In genomic region chr13:24040835-24041234, GRCh38 we compare ENCODE assay signal across 20 cellular contexts.
DNase-seq lines count a peak whose midpoint lies in the region; ATAC-seq, FAIRE-seq and TF ChIP-seq lines count a peak whose summit lies in the region.
"Had no signal": no experiment of that assay in that cellular context is flagged by ENCODE, and none has a peak within 500 bp of the region (broad histone marks: within the 10 kb centered on the region; RNA-seq: fewer than 3 reads in every experiment).

No MANE protein-coding gene starts in this region.

- H3K9me3 Mint-ChIP-seq in neural crest cell = no peaks in the 10 kb centered on the region
- H3K9me3 Mint-ChIP-seq: CD14-positive monocyte, mesothelial cell of epicardium had no signal

- no peaks in the 10 kb centered on the region for H3K79me2 ChIP-seq in trophoblast cell (ENCODE audit: control insufficient read depth, insufficient read depth, low read length, poor library complexity)

- no peak overlapping the region for H3K9ac ChIP-seq in trophoblast cell (ENCODE audit: low read length)

- peaks cover 75% of the 10 kb centered on the region for H3K4me1 Mint-ChIP-seq in neural crest cell

- no peak for TF ChIP-seq POLR2A in GM12891 (IDR thresholded peaks at IDR 0.05; ENCODE audit: low read depth, low read length)

- no peak overlapping the region for H2BK12ac ChIP-seq in trophoblast cell (ENCODE audit: low read length)

- no peak overlapping the region for H2AK5ac ChIP-seq in trophoblast cell (ENCODE audit: low read length)

- H3K36me3 Mint-ChIP-seq in neural crest cell (ENCODE audit: low read depth) = no peaks in the 10 kb centered on the region
- H3K36me3 Mint-ChIP-seq: CD14-positive monocyte, mesothelial cell of epicardium had no signal

- H3K4me1 ChIP-seq in trophoblast cell (ENCODE audit: control insufficient read depth in 1 of 2, insufficient read depth in 2 of 2, low read length in 2 of 2) = peaks cover 0 to 7% of the 10 kb centered on the region in 2 experiments

- no peaks in the 10 kb centered on the region for H3K27me3 Mint-ChIP-seq in neural crest cell (ENCODE audit: low read depth)

- H3K23ac ChIP-seq in trophoblast cell (ENCODE audit: low read length) = no peak overlapping the region

- no peak overlapping the region for H3K14ac ChIP-seq in trophoblast cell (ENCODE audit: low read length)

- no peak overlapping the region for H3K4me3 ChIP-seq in H7 (ENCODE audit: insufficient read depth, low read depth, low read length)
- no peak overlapping the region for H3K4me3 ChIP-seq in dorsolateral prefrontal cortex
- H3K4me3 ChIP-seq in trophoblast cell (ENCODE audit: low read depth, low read length) = no peak overlapping the region
- H3K4me3 ChIP-seq: coronary artery, testis had no signal

- peak overlapping the region; percentile 55 for H3K4me3 Mint-ChIP-seq in neural crest cell
- H3K4me3 Mint-ChIP-seq: CD14-positive monocyte, mesothelial cell of epicardium, nephron progenitor cell had no signal

- no peak for ATAC-seq in GM18868 (IDR thresholded peaks at IDR 0.05; ENCODE audit: unreplicated experiment)
- ATAC-seq: activated CD4-positive, CD25-positive, alpha-beta regulatory T cell treated with anti-CD3 and anti-CD28 coated beads, Interleukin-2, amount 50 U/mL, for 24 hours; left colon had no signal

- H3K36me3 ChIP-seq in H7 (replicated peaks; ENCODE audit: control insufficient read depth, insufficient read depth, low read length) (no peaks in the 10 kb centered on the region), trophoblast cell (ENCODE audit: control insufficient read depth in 1 of 2, insufficient read depth in 2 of 2, low read length in 2 of 2) (no peaks in the 10 kb centered on the region)

- H3K79me1 ChIP-seq in trophoblast cell (ENCODE audit: low read length) = no peaks in the 10 kb centered on the region

- H2BK5ac ChIP-seq in trophoblast cell (ENCODE audit: low read depth, low read length, poor library complexity) = no peak overlapping the region

- no peak for FAIRE-seq in GM12891 (lab: Jason Lieb, UNC)
- FAIRE-seq: endometrium had no signal

- no peak overlapping the region for H3K4me2 ChIP-seq in trophoblast cell (ENCODE audit: low read length)

- H3K27me3 ChIP-seq in H7 (ENCODE audit: control insufficient read depth, insufficient read depth, low read length) = no peaks in the 10 kb centered on the region; the same call in 1 of the 2 replicates
- H3K27me3 ChIP-seq in dorsolateral prefrontal cortex = no peaks in the 10 kb centered on the region
- no peaks in the 10 kb centered on the region for H3K27me3 ChIP-seq in trophoblast cell (ENCODE audit: insufficient read depth, low read length)
- H3K27me3 ChIP-seq: testis had no signal

- no peak overlapping the region for H4K91ac ChIP-seq in trophoblast cell (ENCODE audit: low read depth, low read length)

- H3K27ac ChIP-seq in dorsolateral prefrontal cortex (peak overlapping the region; percentile 0 to 100 (median 97)), trophoblast cell (ENCODE audit: low read depth, low read length) (no peak overlapping the region)
- H3K27ac ChIP-seq: coronary artery, testis had no signal

- H2AFZ ChIP-seq in trophoblast cell (ENCODE audit: insufficient read depth, low read length, poor library complexity) = no peak overlapping the region

- no CpG with 5 or more reads among the region's 3 CpGs for WGBS in trophoblast cell (ENCODE audit: extremely low coverage, insufficient coverage, insufficient read length)

- H4K12ac ChIP-seq in trophoblast cell (ENCODE audit: low read depth, low read length) = no peak overlapping the region

- no peak overlapping the region for H2BK120ac ChIP-seq in trophoblast cell (ENCODE audit: insufficient read depth, low read length, poor library complexity)

- TF ChIP-seq CTCF in dorsolateral prefrontal cortex (IDR thresholded peaks at IDR 0.05 in 54 of 56, conservative IDR thresholded peaks at IDR 0.05 in 2 of 56; ENCODE audit: low read depth in 1 of 56, partially characterized antibody in 56 of 56) = no peak
- TF ChIP-seq CTCF in neural crest cell (conservative IDR thresholded peaks at IDR 0.05) = no peak

- no peak overlapping the region for H3K4ac ChIP-seq in trophoblast cell (ENCODE audit: low read depth, low read length)

- H3K9me3 ChIP-seq in trophoblast cell (ENCODE audit: insufficient read depth, low read depth, low read length) = no peaks in the 10 kb centered on the region
- H3K9me3 ChIP-seq: testis had no signal

- intact Hi-C loops in dorsolateral prefrontal cortex (cut with DNase I) = no loop called here

- H3K18ac ChIP-seq in trophoblast cell (ENCODE audit: low read length) = no peak overlapping the region

- H4K8ac ChIP-seq in trophoblast cell (ENCODE audit: low read depth, low read length) = no peak overlapping the region

- DNase-seq in H7 (peak; percentile 75), NCI-H748 (lab: John Stamatoyannopoulos, UW; ENCODE audit: unreplicated experiment) (peak; percentile 97), dorsolateral prefrontal cortex (peak in 1 of 10 donors; percentile 56), neural crest cell (ENCODE audit: low read depth, low spot score) (no peak), GM12891 (ENCODE audit: insufficient read length, low spot score) (no peak), trophoblast cell (no peak), NCI-H526 (lab: John Stamatoyannopoulos, UW) (no peak)
- DNase-seq: activated T-cell treated with anti-CD3 and anti-CD28 coated beads, Interleukin-2, amount 50 U/mL, for 1 hour; glutamatergic neuron; Kasumi-1; left colon; nephron progenitor cell; T1000; testis had no signal

- H3K27ac Mint-ChIP-seq in neural crest cell (ENCODE audit: unreplicated experiment) = peak overlapping the region; percentile 85
- H3K27ac Mint-ChIP-seq: CD14-positive monocyte, mesothelial cell of epicardium, nephron progenitor cell had no signal

TF ChIP-seq in GM12891, 5 proteins besides CTCF, POLR2A, EP300 and RAD21:
- TF ChIP-seq SPI1 (IDR thresholded peaks at IDR 0.05; ENCODE audit: low read depth, low read length) (no peak), POU2F2 (IDR thresholded peaks at IDR 0.05; ENCODE audit: low read depth, low read length) (no peak), PAX5 (IDR thresholded peaks at IDR 0.05; ENCODE audit: insufficient read depth, low read length, severe bottlenecking) (no peak), POLR2AphosphoS5 (IDR thresholded peaks at IDR 0.05; ENCODE audit: low read depth, low read length) (no peak), TAF1 (IDR thresholded peaks at IDR 0.05; ENCODE audit: low read depth, low read length) (no peak)

Comparison
In these comparisons a context has a peak if more than half of its experiments do, and no peak if none do; other contexts are left out.
1. DNase-seq: peak in H7 (single experiment) and NCI-H748 (single experiment); none in neural crest cell (single experiment), GM12891 (single experiment), trophoblast cell (0 of 2) and NCI-H526 (0 of 2).